Comparison of ENCODE assay signal across 11 cellular contexts in genomic region chr1:203200059-203200553, GRCh38. TPM values are rescaled to one million over a fixed set of nuclear protein-coding genes. Genes with fewer than 3 reads are reported as not detected.
DNase-seq lines count a peak whose midpoint lies in the region; ATAC-seq, FAIRE-seq and TF ChIP-seq lines count a peak whose summit lies in the region.
"Had no signal": no experiment of that assay in that cellular context is flagged by ENCODE, and none has a peak within 500 bp of the region (broad histone marks: within the 10 kb centered on the region; RNA-seq: fewer than 3 reads in every experiment).

No MANE protein-coding gene starts in this region.

- H3K4me1 ChIP-seq in HepG2 (ENCODE audit: insufficient read depth, low read length) = peaks cover 13% of the 10 kb centered on the region

- no peaks in the 10 kb centered on the region for H3K36me3 ChIP-seq in HepG2 (replicated peaks in 1 of 2; ENCODE audit: control insufficient read depth in 1 of 2, insufficient read depth in 2 of 2, low read length in 2 of 2)

- intact Hi-C loops in HepG2 (cut with micrococcal nuclease; ENCODE audit: unreplicated experiment) = no loop called here

- CTCF ChIA-PET in HepG2 (lab: Yijun Ruan, JAX; ENCODE audit: low intra/inter-chr PET ratio, low total read pairs) = no interaction called here
- CTCF ChIA-PET in WTC11 (lab: Charles Lee) = interaction anchor here (0.8 to 2.3 kb wide), 5 partner anchors 16 to 161 kb away, joined by 3 to 12 read pairs (median 6); partner anchors contain the start of gene ADORA1

- WGBS in HepG2 (ENCODE audit: low lambda C conversion rate) = 7% methylated on average over 7 of the region's 7 CpGs

- no peaks in the 10 kb centered on the region for H3K79me2 ChIP-seq in HepG2 (ENCODE audit: insufficient read depth, low read length)

- no peak overlapping the region for H3K27ac Mint-ChIP-seq in WTC11
- H3K27ac Mint-ChIP-seq: stimulated activated memory B cell treated with anti-CD40 and anti-IgM and Interleukin-4, amounts not matched to agents 10 μg/mL and 1 μg/mL and 100 μg/mL, for 72 hours had no signal

- H3K4me2 ChIP-seq in HepG2 (ENCODE audit: low read depth, low read length) = no peak overlapping the region

- no TSS peak for BruUV-seq in HepG2 (replicated peaks; lab: Mats Ljungman, UMichigan)

- no peaks in the 10 kb centered on the region for H3K9me3 ChIP-seq in HepG2 (ENCODE audit: low read length)

- H2AFZ ChIP-seq in HepG2 (ENCODE audit: low read length) = no peak overlapping the region

- peak; percentile 39 for FAIRE-seq in HepG2 (lab: Jason Lieb, UNC)

- H3K27me3 ChIP-seq in HepG2 (ENCODE audit: control insufficient read depth in 1 of 2, insufficient read depth in 2 of 2, low read length in 2 of 2) = peaks cover 0 to 7% of the 10 kb centered on the region in 2 experiments; a peak in 1 of 5 replicates

- ATAC-seq in HepG2 = peak; percentile 71
- ATAC-seq in WTC11 = no peak
- ATAC-seq in GM21447 (IDR thresholded peaks at IDR 0.05; ENCODE audit: unreplicated experiment) = no peak
- ATAC-seq: stimulated activated memory B cell treated with anti-CD40 and anti-IgM and Interleukin-4, amounts not matched to agents 10 μg/mL and 1 μg/mL and 100 μg/mL, for 72 hours had no signal

- H3K9ac ChIP-seq in HepG2 (ENCODE audit: insufficient read depth, low read depth, low read length) = no peak overlapping the region

- no peak overlapping the region for H3K27ac ChIP-seq in HepG2 (ENCODE audit: extremely low read length, insufficient read depth, low read length)
- peak overlapping the region; percentile 58 for H3K27ac ChIP-seq in temporal lobe (ENCODE audit: low read depth, low read length)

- H3K4me3 ChIP-seq in HepG2 (replicated peaks in 1 of 3; ENCODE audit: insufficient read depth in 1 of 3, low read depth in 2 of 3, low read length in 3 of 3) = no peak overlapping the region

- H3K4me3 Mint-ChIP-seq in WTC11 = no peak overlapping the region
- H3K4me3 Mint-ChIP-seq: stimulated activated memory B cell treated with anti-CD40 and anti-IgM and Interleukin-4, amounts not matched to agents 10 μg/mL and 1 μg/mL and 100 μg/mL, for 72 hours had no signal

- TF ChIP-seq RAD21 in HepG2 (CRISPR knock-in tag; IDR thresholded peaks at IDR 0.05) = no peak

- H4K20me1 ChIP-seq in HepG2 (ENCODE audit: insufficient read depth, low read length) = no peaks in the 10 kb centered on the region

- DNase-seq in HuH-7 (ENCODE audit: low spot score) = peak; percentile 34
- DNase-seq in cerebellar nuclear complex (lab: John Stamatoyannopoulos, UW) = peak; percentile 26 to 44
- DNase-seq in HepG2 (ENCODE audit: low spot score) = peak; percentile 32
- DNase-seq in iPS-NIHi7 (ENCODE audit: extremely low spot score) = no peak
- no peak for DNase-seq in WTC11 (ENCODE audit: low spot score)
- DNase-seq in NCI-H1105 (lab: John Stamatoyannopoulos, UW) = no peak
- DNase-seq: NCI-H1436 treated with DMSO at 0.1 percent for 48 hours had no signal

- no peaks in the 10 kb centered on the region for H3K4me1 Mint-ChIP-seq in WTC11
- H3K4me1 Mint-ChIP-seq: stimulated activated memory B cell treated with anti-CD40 and anti-IgM and Interleukin-4, amounts not matched to agents 10 μg/mL and 1 μg/mL and 100 μg/mL, for 72 hours had no signal

- H3K36me3 Mint-ChIP-seq in WTC11 = no peaks in the 10 kb centered on the region
- H3K36me3 Mint-ChIP-seq: stimulated activated memory B cell treated with anti-CD40 and anti-IgM and Interleukin-4, amounts not matched to agents 10 μg/mL and 1 μg/mL and 100 μg/mL, for 72 hours had no signal

- H3K27me3 Mint-ChIP-seq in WTC11 (ENCODE audit: low read depth) = peaks cover 3% of the 10 kb centered on the region; the same call in 1 of the 2 replicates

- peaks cover 6% of the 10 kb centered on the region; the same call in 1 of the 2 replicates for H3K9me3 Mint-ChIP-seq in WTC11
- H3K9me3 Mint-ChIP-seq: stimulated activated memory B cell treated with anti-CD40 and anti-IgM and Interleukin-4, amounts not matched to agents 10 μg/mL and 1 μg/mL and 100 μg/mL, for 72 hours had no signal

- no peak for TF ChIP-seq EP300 in HepG2 (IDR thresholded peaks at IDR 0.05; ENCODE audit: low read depth in 2 of 2, low read length in 2 of 2)
- no peak for TF ChIP-seq EP300 in HepG2 (CRISPR knock-in tag; IDR thresholded peaks at IDR 0.05; ENCODE audit: borderline replicate concordance)

- no peak for TF ChIP-seq POLR2A in HepG2 (IDR thresholded peaks at IDR 0.05; ENCODE audit: insufficient read depth in 1 of 2, low read depth in 2 of 2, low read length in 2 of 2)

- POLR2A ChIA-PET in HepG2 (lab: Yijun Ruan, JAX) (no interaction called here), WTC11 (lab: Charles Lee) (no interaction called here)

- in situ Hi-C loops in HepG2 (cut with HindIII; ENCODE audit: extremely low pct_ligation_motif_present, low pct_unique_long_range_greater_than_20kb) = no loop called here

- no peak for TF ChIP-seq CTCF in HepG2 (CRISPR knock-in tag; IDR thresholded peaks at IDR 0.05)
- TF ChIP-seq CTCF in WTC11 (IDR thresholded peaks at IDR 0.05) = no peak

RNA-seq across cellular contexts. Expression of gene CHI3L1, which starts 13.6 kb away (rescaled TPM):
- 0.13 TPM in 1 of 2 replicates, not detected in the other for total RNA-seq in HepG2 (2016; rRNA removed; fragmentation: Illumina TruSeq; extraction: Trizol)
- total RNA-seq in HepG2 (2016; cell fraction: cytosol; rRNA removed; fragmentation: Illumina TruSeq; extraction: Trizol; ENCODE audit: low read depth) = not detected in 2 replicates
- total RNA-seq in HepG2 (2016; cell fraction: insoluble cytoplasmic fraction; rRNA removed; fragmentation: Illumina TruSeq; extraction: Trizol) = 0.17 TPM in 1 of 2 replicates, not detected in the other
- total RNA-seq in HepG2 (2016; cell fraction: membrane; rRNA removed; fragmentation: Illumina TruSeq; extraction: Trizol) = not detected in 2 replicates
- not detected in 2 replicates for total RNA-seq in HepG2 (2016; cell fraction: nucleus; rRNA removed; fragmentation: Illumina TruSeq; extraction: Trizol)
- 0.09 and 0.17 TPM in 2 replicates for polyA plus RNA-seq in HepG2 (2011; rRNA removed)
- 0.13 TPM in 2 replicates for polyA plus RNA-seq in HepG2 (2011; cell fraction: cytosol; rRNA removed)
- 0.12 and 0.35 TPM in 2 replicates for polyA plus RNA-seq in HepG2 (2011; cell fraction: nucleus; rRNA removed)
- polyA plus RNA-seq in HepG2 (2012) = not detected in 2 replicates
- not detected in 2 replicates for polyA plus RNA-seq in HepG2 (2016; cell fraction: cytosol; fragmentation: Illumina TruSeq; extraction: Trizol; ENCODE audit: low read depth)
- not detected in 2 replicates for polyA plus RNA-seq in HepG2 (2016; cell fraction: insoluble cytoplasmic fraction; fragmentation: Illumina TruSeq; extraction: Trizol; ENCODE audit: low read depth)
- polyA plus RNA-seq in HepG2 (2016; cell fraction: membrane; fragmentation: Illumina TruSeq; extraction: Trizol; ENCODE audit: low read depth) = not detected in 2 replicates
- 0.41 TPM in 1 of 2 replicates, not detected in the other for polyA plus RNA-seq in HepG2 (2016; cell fraction: nucleus; fragmentation: Illumina TruSeq; extraction: Trizol; ENCODE audit: insufficient read depth, low read depth)
- polyA minus RNA-seq in HepG2 (2011; rRNA and poly(A)+ RNA removed; ENCODE audit: low replicate concordance) = not detected in 2 replicates
- polyA minus RNA-seq in HepG2 (2011; cell fraction: cytosol; rRNA and poly(A)+ RNA removed) = not detected in 2 replicates
- polyA minus RNA-seq in HepG2 (2011; cell fraction: nucleus; rRNA and poly(A)+ RNA removed) = not detected in 2 replicates
- total RNA-seq in temporal lobe = 0.74 TPM
- 0.24 to 0.41 TPM (median 0.27 TPM) in 3 replicates for total RNA-seq in WTC11 (2021)
- total RNA-seq: T-helper 1 cell treated with Interleukin-12 subunit alpha and Interleukin-12 subunit beta and Interleukin-4 antibody, amounts not matched to agents 30 ng/mL and 1 ng/mL, for 36 hours had no signal

RNA-seq across cellular contexts. Expression of gene MYBPH, which starts 24.5 kb away (rescaled TPM):
- total RNA-seq in HepG2 (2016; rRNA removed; fragmentation: Illumina TruSeq; extraction: Trizol) (not detected in 2 replicates), temporal lobe (not detected), WTC11 (2021) (not detected in 3 replicates)
- not detected in 2 replicates for total RNA-seq in HepG2 (2016; cell fraction: cytosol; rRNA removed; fragmentation: Illumina TruSeq; extraction: Trizol; ENCODE audit: low read depth)
- total RNA-seq in HepG2 (2016; cell fraction: insoluble cytoplasmic fraction; rRNA removed; fragmentation: Illumina TruSeq; extraction: Trizol) = not detected in 2 replicates
- total RNA-seq in HepG2 (2016; cell fraction: membrane; rRNA removed; fragmentation: Illumina TruSeq; extraction: Trizol) = not detected in 2 replicates
- total RNA-seq in HepG2 (2016; cell fraction: nucleus; rRNA removed; fragmentation: Illumina TruSeq; extraction: Trizol) = not detected in 2 replicates
- 0.04 TPM in 1 of 2 replicates, not detected in the other for polyA plus RNA-seq in HepG2 (2011; rRNA removed)
- polyA plus RNA-seq in HepG2 (2011; cell fraction: cytosol; rRNA removed) = not detected in 2 replicates
- not detected in 2 replicates for polyA plus RNA-seq in HepG2 (2011; cell fraction: nucleus; rRNA removed)
- polyA plus RNA-seq in HepG2 (2012) = not detected in 2 replicates
- not detected in 2 replicates for polyA plus RNA-seq in HepG2 (2016; cell fraction: cytosol; fragmentation: Illumina TruSeq; extraction: Trizol; ENCODE audit: low read depth)
- not detected in 2 replicates for polyA plus RNA-seq in HepG2 (2016; cell fraction: insoluble cytoplasmic fraction; fragmentation: Illumina TruSeq; extraction: Trizol; ENCODE audit: low read depth)
- polyA plus RNA-seq in HepG2 (2016; cell fraction: membrane; fragmentation: Illumina TruSeq; extraction: Trizol; ENCODE audit: low read depth) = not detected in 2 replicates
- polyA plus RNA-seq in HepG2 (2016; cell fraction: nucleus; fragmentation: Illumina TruSeq; extraction: Trizol; ENCODE audit: insufficient read depth, low read depth) = not detected in 2 replicates
- polyA minus RNA-seq in HepG2 (2011; rRNA and poly(A)+ RNA removed; ENCODE audit: low replicate concordance) = not detected in 2 replicates
- not detected in 2 replicates for polyA minus RNA-seq in HepG2 (2011; cell fraction: cytosol; rRNA and poly(A)+ RNA removed)
- not detected in 2 replicates for polyA minus RNA-seq in HepG2 (2011; cell fraction: nucleus; rRNA and poly(A)+ RNA removed)
- total RNA-seq: T-helper 1 cell treated with Interleukin-12 subunit alpha and Interleukin-12 subunit beta and Interleukin-4 antibody, amounts not matched to agents 30 ng/mL and 1 ng/mL, for 36 hours had no signal

RNA-seq across cellular contexts. Expression of gene CHIT1, which starts 29.4 kb away (rescaled TPM):
- total RNA-seq in HepG2 (2016; rRNA removed; fragmentation: Illumina TruSeq; extraction: Trizol) = not detected in 2 replicates
- not detected in 2 replicates for total RNA-seq in HepG2 (2016; cell fraction: cytosol; rRNA removed; fragmentation: Illumina TruSeq; extraction: Trizol; ENCODE audit: low read depth)
- total RNA-seq in HepG2 (2016; cell fraction: insoluble cytoplasmic fraction; rRNA removed; fragmentation: Illumina TruSeq; extraction: Trizol) = not detected in 2 replicates
- total RNA-seq in HepG2 (2016; cell fraction: membrane; rRNA removed; fragmentation: Illumina TruSeq; extraction: Trizol) = not detected in 2 replicates
- not detected in 2 replicates for total RNA-seq in HepG2 (2016; cell fraction: nucleus; rRNA removed; fragmentation: Illumina TruSeq; extraction: Trizol)
- polyA plus RNA-seq in HepG2 (2011; rRNA removed) = not detected in 2 replicates
- polyA plus RNA-seq in HepG2 (2011; cell fraction: cytosol; rRNA removed) = not detected in 2 replicates
- not detected in 2 replicates for polyA plus RNA-seq in HepG2 (2011; cell fraction: nucleus; rRNA removed)
- not detected in 2 replicates for polyA plus RNA-seq in HepG2 (2012)
- not detected in 2 replicates for polyA plus RNA-seq in HepG2 (2016; cell fraction: cytosol; fragmentation: Illumina TruSeq; extraction: Trizol; ENCODE audit: low read depth)
- polyA plus RNA-seq in HepG2 (2016; cell fraction: insoluble cytoplasmic fraction; fragmentation: Illumina TruSeq; extraction: Trizol; ENCODE audit: low read depth) = not detected in 2 replicates
- polyA plus RNA-seq in HepG2 (2016; cell fraction: membrane; fragmentation: Illumina TruSeq; extraction: Trizol; ENCODE audit: low read depth) = not detected in 2 replicates
- polyA plus RNA-seq in HepG2 (2016; cell fraction: nucleus; fragmentation: Illumina TruSeq; extraction: Trizol; ENCODE audit: insufficient read depth, low read depth) = not detected in 2 replicates
- polyA minus RNA-seq in HepG2 (2011; rRNA and poly(A)+ RNA removed; ENCODE audit: low replicate concordance) = 0.16 TPM in 1 of 2 replicates, not detected in the other
- not detected in 2 replicates for polyA minus RNA-seq in HepG2 (2011; cell fraction: cytosol; rRNA and poly(A)+ RNA removed)
- not detected in 2 replicates for polyA minus RNA-seq in HepG2 (2011; cell fraction: nucleus; rRNA and poly(A)+ RNA removed)
- under 0.01 TPM for total RNA-seq in temporal lobe
- total RNA-seq in WTC11 (2021) = 0.15 to 0.39 TPM (median 0.21 TPM) in 3 replicates

Comparison
In these comparisons a context has a peak if more than half of its experiments do, and no peak if none do; other contexts are left out.
1. DNase-seq: peak in HuH-7 (single experiment), cerebellar nuclear complex (2 of 2) and HepG2 (single experiment); none in iPS-NIHi7 (single experiment), WTC11 (single experiment) and NCI-H1105 (single experiment).